9 cellular contexts compared by ENCODE assay signal in genomic region chr1:46284597-46285564, GRCh38. TPM values are rescaled to one million over a fixed set of nuclear protein-coding genes. Genes with fewer than 3 reads are reported as not detected.
DNase-seq lines count a peak whose midpoint lies in the region; ATAC-seq and TF ChIP-seq lines count a peak whose summit lies in the region.
"Had no signal": no experiment of that assay in that cellular context is flagged by ENCODE, and none has a peak within 500 bp of the region (broad histone marks: within the 10 kb centered on the region; RNA-seq: fewer than 3 reads in every experiment).

No MANE protein-coding gene starts in this region.

- peak overlapping the region; percentile 41 for H3K4me3 Mint-ChIP-seq in T-helper 17 cell

- H4K20me1 ChIP-seq in GM23248 (ENCODE audit: insufficient read depth), result no peaks in the 10 kb centered on the region

- H3K27ac ChIP-seq in GM23248, result peak overlapping the region; percentile 25; the same call in 1 of the 2 replicates

- H3K27me3 ChIP-seq in GM23248 (replicated peaks; ENCODE audit: insufficient read depth), result no peaks in the 10 kb centered on the region

- H3F3A ChIP-seq in GM23248 (ENCODE audit: insufficient read depth), result peaks cover 25% of the 10 kb centered on the region

- TF ChIP-seq CTCF in foreskin fibroblast (IDR thresholded peaks at IDR 0.05; ENCODE audit: low read depth, low read length), result no peak

- no peak overlapping the region for H3K4me2 ChIP-seq in GM23248 (ENCODE audit: unreplicated experiment)

- peak; percentile 64 for DNase-seq in DMS 273 (lab: John Stamatoyannopoulos, UW; ENCODE audit: unreplicated experiment)
- no peak for DNase-seq in DMS 273 treated with DMSO at 0.1 percent for 48 hours (lab: John Stamatoyannopoulos, UW)
- peak; percentile 53 for DNase-seq in GM23248
- DNase-seq in T-helper 17 cell, result no peak
- DNase-seq in foreskin fibroblast, result peak; percentile 34 to 66
- no peak for DNase-seq in pons (ENCODE audit: low spot score)
- DNase-seq: 8988T had no signal

- peaks cover 11% of the 10 kb centered on the region for H3K4me1 Mint-ChIP-seq in T-helper 17 cell

- H3K9me2 ChIP-seq in GM23248 (ENCODE audit: insufficient read depth), result no peaks in the 10 kb centered on the region

- H3K36me3 Mint-ChIP-seq in T-helper 17 cell (ENCODE audit: low read depth), result peaks cover 7% of the 10 kb centered on the region

- no peak for ATAC-seq in T-helper 17 cell
- no peak for ATAC-seq in HG03095 (IDR thresholded peaks at IDR 0.05; ENCODE audit: unreplicated experiment)
- ATAC-seq in GM18907 (IDR thresholded peaks at IDR 0.05; ENCODE audit: unreplicated experiment), result no peak

- in situ Hi-C loops in GM23248 (cut with MboI), result no loop called here

- H3K9ac ChIP-seq in GM23248, result peak overlapping the region; percentile 20; the same call in 1 of the 2 replicates

- no peak overlapping the region for H2AFZ ChIP-seq in GM23248

- H3K27ac Mint-ChIP-seq in T-helper 17 cell, result peak overlapping the region; percentile 49

- H3K4me1 ChIP-seq in GM23248 (ENCODE audit: insufficient read depth), result peaks cover 26% of the 10 kb centered on the region

- H3K79me2 ChIP-seq in GM23248 (ENCODE audit: insufficient read depth), result peaks cover 48% of the 10 kb centered on the region

- no peak overlapping the region for H3K4me3 ChIP-seq in GM23248
- no peak overlapping the region for H3K4me3 ChIP-seq in foreskin fibroblast (ENCODE audit: low read depth in 1 of 2, low read length in 2 of 2)

- no peaks in the 10 kb centered on the region for H3K9me3 ChIP-seq in GM23248 (ENCODE audit: low read depth)
- no peaks in the 10 kb centered on the region for H3K9me3 ChIP-seq in T-helper 17 cell (ENCODE audit: control insufficient read depth, low read length, poor library complexity, severe bottlenecking)

- H3K36me3 ChIP-seq in GM23248 (ENCODE audit: low read depth), result peaks cover 46% of the 10 kb centered on the region

- WGBS in GM23248 (ENCODE audit: low coverage in 1 of 2, low lambda C conversion rate in 2 of 2, missing lambda C conversion rate in 2 of 2), 2 experiments, result 67 to 71% methylated on average over 3 of the region's 3 CpGs

- no peaks in the 10 kb centered on the region for H3K27me3 Mint-ChIP-seq in T-helper 17 cell

RNA-seq across cellular contexts. Expression of gene LRRC41, which starts 18.5 kb away (rescaled TPM):
- total RNA-seq in GM23248 (2014; rRNA removed; shearing (Covaris generic)), result 131 and 133 TPM in 2 replicates
- polyA plus RNA-seq in GM23248 (2016; fragmentation: Nextera tagmentation; extraction: Ambion mirVana), result 103 and 108 TPM in 2 replicates
- 10 to 100 TPM; 30.0 to 30.1 TPM for total RNA-seq in T-helper 17 cell

RNA-seq across cellular contexts. Expression of gene UQCRH, which starts 18.6 kb away (rescaled TPM):
- total RNA-seq in GM23248 (2014; rRNA removed; shearing (Covaris generic)), result 334 and 337 TPM in 2 replicates
- 237 and 238 TPM in 2 replicates for polyA plus RNA-seq in GM23248 (2016; fragmentation: Nextera tagmentation; extraction: Ambion mirVana)
- 100 to 1,000 TPM in 1 of 2 donors, 10 to 100 TPM in 1; 91.0 to 123 TPM for total RNA-seq in T-helper 17 cell

RNA-seq across cellular contexts. Expression of gene RAD54L, which starts 37.3 kb away (rescaled TPM):
- 1.9 and 3.0 TPM in 2 replicates for total RNA-seq in GM23248 (2014; rRNA removed; shearing (Covaris generic))
- polyA plus RNA-seq in GM23248 (2016; fragmentation: Nextera tagmentation; extraction: Ambion mirVana), result 4.4 and 4.9 TPM in 2 replicates
- total RNA-seq in T-helper 17 cell, result under 1 TPM; 0.72 to 0.73 TPM

RNA-seq across cellular contexts. Expression of gene NSUN4, which starts 55.7 kb away (rescaled TPM):
- total RNA-seq in GM23248 (2014; rRNA removed; shearing (Covaris generic)), result 11.7 and 12.5 TPM in 2 replicates
- 11.4 and 14.9 TPM in 2 replicates for polyA plus RNA-seq in GM23248 (2016; fragmentation: Nextera tagmentation; extraction: Ambion mirVana)
- total RNA-seq in T-helper 17 cell, result 10 to 100 TPM; 30.5 to 40.0 TPM

Comparison
In these comparisons a context has a peak if more than half of its experiments do, and no peak if none do; other contexts are left out.
1. DNase-seq: peak in DMS 273 (single experiment), GM23248 (single experiment) and foreskin fibroblast (2 of 2); none in DMS 273 treated with DMSO at 0.1 percent for 48 hours (single experiment), T-helper 17 cell (0 of 3) and pons (single experiment).